ENCODE assay signal across 14 cellular contexts in the genomic region with DNA sequence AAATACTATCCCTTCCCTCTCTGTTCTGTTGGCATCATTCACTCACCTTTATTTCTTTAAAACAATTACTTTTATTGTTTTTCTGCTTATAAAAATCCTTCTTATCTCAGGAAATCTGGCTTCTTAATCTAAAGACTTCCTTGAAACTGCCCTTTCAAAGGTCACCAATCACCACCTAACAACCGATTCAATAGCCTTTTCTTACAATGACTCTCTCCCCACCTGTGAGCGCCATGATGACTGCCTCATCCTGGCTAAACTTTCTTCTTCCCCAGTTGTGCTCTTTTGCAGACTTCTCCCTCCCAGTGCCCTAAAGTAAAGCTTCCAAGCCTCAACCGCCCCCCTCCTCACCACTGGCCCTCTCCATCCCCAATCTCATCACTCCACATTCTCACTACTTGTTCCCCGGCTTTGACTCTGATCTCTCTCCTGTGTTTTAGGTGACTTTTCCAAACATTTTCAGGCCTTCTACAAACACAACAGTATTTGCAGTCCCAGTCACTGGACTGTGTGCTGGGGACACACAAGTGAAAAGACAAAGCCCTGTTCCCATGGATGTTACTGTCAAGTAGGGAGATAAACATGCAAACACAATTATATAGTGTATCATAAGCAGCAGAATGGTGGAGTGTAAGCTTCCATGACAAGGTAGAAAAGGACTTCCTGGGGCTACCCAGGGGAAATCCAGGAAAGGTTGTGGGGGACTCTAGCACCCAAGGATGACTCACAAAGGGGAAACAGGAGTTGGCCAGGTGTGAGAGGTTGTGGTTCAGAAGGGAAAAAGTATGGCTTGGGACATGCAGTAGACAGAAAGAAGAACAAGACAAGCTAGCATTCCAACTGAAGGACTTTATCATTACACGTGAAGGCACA. TPM values are rescaled to one million over a fixed set of nuclear protein-coding genes. Genes with fewer than 3 reads are reported as not detected.
A peak's percentile ranks its signal among the peaks of the same experiment; 100 is the strongest.
DNase-seq lines count a peak whose midpoint lies in the region; ATAC-seq and TF ChIP-seq lines count a peak whose summit lies in the region.
"Had no signal": no experiment of that assay in that cellular context is flagged by ENCODE, and none has a peak within 500 bp of the region (broad histone marks: within the 10 kb centered on the region; RNA-seq: fewer than 3 reads in every experiment).

No MANE protein-coding gene starts in this region.

- TF ChIP-seq CTCF in colonic mucosa (IDR thresholded peaks at IDR 0.05): no peak
- no peak for TF ChIP-seq CTCF in mesothelial cell of epicardium (IDR thresholded peaks at IDR 0.05; ENCODE audit: unreplicated experiment)

- peaks cover 67% of the 10 kb centered on the region for H3K4me1 Mint-ChIP-seq in mesothelial cell of epicardium

- no peaks in the 10 kb centered on the region for H3K27me3 ChIP-seq in colonic mucosa

- H3K4me3 ChIP-seq in colonic mucosa: no peak overlapping the region

- peak overlapping the region; percentile 67 for H3K27ac ChIP-seq in colonic mucosa

- CTCF ChIA-PET in HEK293T (lab: Yijun Ruan, JAX): no interaction called here

- no peak for ATAC-seq in GM21825 (IDR thresholded peaks at IDR 0.05; ENCODE audit: unreplicated experiment)
- ATAC-seq: PC-3; stimulated activated memory B cell treated with anti-CD40 and anti-IgM and Interleukin-4, amounts not matched to agents 10 μg/mL and 1 μg/mL and 100 μg/mL, for 72 hours had no signal

- POLR2A ChIA-PET in HEK293T (lab: Yijun Ruan, JAX): interaction anchor here (1.0 kb wide), 1 partner anchor 12 kb away, joined by 3 read pairs; no protein-coding TSS in a partner anchor

- no peaks in the 10 kb centered on the region for H3K27me3 Mint-ChIP-seq in mesothelial cell of epicardium (ENCODE audit: low read depth)

- no peaks in the 10 kb centered on the region for H3K9me3 Mint-ChIP-seq in mesothelial cell of epicardium
- H3K9me3 Mint-ChIP-seq: stimulated activated memory B cell treated with anti-CD40 and anti-IgM and Interleukin-4, amounts not matched to agents 10 μg/mL and 1 μg/mL and 100 μg/mL, for 72 hours had no signal

- no peaks in the 10 kb centered on the region for H3K36me3 ChIP-seq in colonic mucosa

- H3K9ac ChIP-seq in colonic mucosa (ENCODE audit: low read depth in 2 of 2, low read length in 2 of 2): peak overlapping the region in 1 of 2 donors; percentile 48

- no peak overlapping the region for H3K4me3 Mint-ChIP-seq in mesothelial cell of epicardium
- H3K4me3 Mint-ChIP-seq: stimulated activated memory B cell treated with anti-CD40 and anti-IgM and Interleukin-4, amounts not matched to agents 10 μg/mL and 1 μg/mL and 100 μg/mL, for 72 hours had no signal

- peak; percentile 25 for DNase-seq in DMS153 treated with DMSO at 0.1 percent for 48 hours (lab: John Stamatoyannopoulos, UW; ENCODE audit: unreplicated experiment)
- DNase-seq in HT1080 (ENCODE audit: low read depth): peak; percentile 6
- no peak for DNase-seq in colonic mucosa
- DNase-seq in mesothelial cell of epicardium (ENCODE audit: low spot score in 2 of 2, unreplicated experiment in 2 of 2): no peak
- no peak for DNase-seq in inferior parietal cortex (ENCODE audit: extremely low spot score)
- no peak for DNase-seq in hippocampal formation (lab: John Stamatoyannopoulos, UW)
- no peak for DNase-seq in HEK293T (ENCODE audit: extremely low spot score)
- DNase-seq: activated CD8-positive, alpha-beta memory T cell treated with anti-CD3 and anti-CD28 coated beads, Interleukin-2, amount 50 U/mL, for 4 hours; DMS79 treated with DMSO at 0.1 percent for 48 hours; NCI-H2171; PC-3; stimulated activated CD4-positive, alpha-beta T cell treated with anti-CD3 and anti-CD28 coated beads, Interleukin-4, amount 100 ng/mL, for 4 hours had no signal

- H3K4me1 ChIP-seq in colonic mucosa: peaks cover 10% of the 10 kb centered on the region

- H3K9me3 ChIP-seq in colonic mucosa: no peaks in the 10 kb centered on the region

- intact Hi-C loops in colonic mucosa (cut with DNase I): no loop called here

- H3K27ac Mint-ChIP-seq in mesothelial cell of epicardium: peak overlapping the region; percentile 95
- H3K27ac Mint-ChIP-seq: stimulated activated memory B cell treated with anti-CD40 and anti-IgM and Interleukin-4, amounts not matched to agents 10 μg/mL and 1 μg/mL and 100 μg/mL, for 72 hours had no signal

- peaks cover 7% of the 10 kb centered on the region for H3K36me3 Mint-ChIP-seq in mesothelial cell of epicardium
- H3K36me3 Mint-ChIP-seq: stimulated activated memory B cell treated with anti-CD40 and anti-IgM and Interleukin-4, amounts not matched to agents 10 μg/mL and 1 μg/mL and 100 μg/mL, for 72 hours had no signal

TF ChIP-seq in HEK293T, 16 proteins besides CTCF, POLR2A, EP300 and RAD21:
- TF ChIP-seq CTBP1 (IDR thresholded peaks at IDR 0.05; ENCODE audit: borderline replicate concordance): no peak
- no peak for TF ChIP-seq SP1 (IDR thresholded peaks at IDR 0.05)
- no peak for TF ChIP-seq BHLHE40 (IDR thresholded peaks at IDR 0.05; ENCODE audit: borderline replicate concordance)
- no peak for TF ChIP-seq ZNF384 (IDR thresholded peaks at IDR 0.05)
- no peak for TF ChIP-seq NFRKB (IDR thresholded peaks at IDR 0.05)
- TF ChIP-seq L3MBTL2 (conservative IDR thresholded peaks at IDR 0.05): no peak
- TF ChIP-seq ELF4 (IDR thresholded peaks at IDR 0.05): no peak
TF ChIP-seq in HEK293T: peak in this region for 0.

RNA-seq across cellular contexts. Expression of a gene that starts 12.8 kb away (rescaled TPM):
- total RNA-seq in HT1080 (2014; rRNA removed; shearing (Covaris generic)): 4.0 and 7.5 TPM in 2 replicates
- polyA plus RNA-seq in HT1080 (2015; cell fraction: cytosol; rRNA removed): 4.3 and 6.2 TPM in 2 replicates
- 5.0 and 5.9 TPM in 2 replicates for polyA plus RNA-seq in HT1080 (2015; cell fraction: nucleus; rRNA removed)
- 10 to 100 TPM; 82.8 to 94.8 TPM for total RNA-seq in colonic mucosa
- 66.1 to 73.6 TPM (median 68.0 TPM) in 3 replicates for total RNA-seq in mesothelial cell of epicardium

Comparison
In these comparisons a context has a peak if more than half of its experiments do, and no peak if none do; other contexts are left out.
1. DNase-seq: peak in DMS153 treated with DMSO at 0.1 percent for 48 hours (single experiment) and HT1080 (single experiment); none in colonic mucosa (single experiment), mesothelial cell of epicardium (0 of 2), inferior parietal cortex (single experiment), hippocampal formation (0 of 2) and HEK293T (single experiment).